In genomic region chr1:156727914-156728598, GRCh38 we compare ENCODE assay signal across 8 cellular contexts. TPM values are rescaled to one million over a fixed set of nuclear protein-coding genes. Genes with fewer than 3 reads are reported as not detected.
DNase-seq lines count a peak whose midpoint lies in the region; ATAC-seq and TF ChIP-seq lines count a peak whose summit lies in the region.

METTL25B (plus strand) TSS chr1:156728469; CDS start chr1:156729105, 636 bp downstream.

- TF ChIP-seq POLR2A in NB4 (IDR thresholded peaks at IDR 0.05; ENCODE audit: extremely low read depth, insufficient read length): peak; percentile 38
- no peak for TF ChIP-seq POLR2A in sigmoid colon (IDR thresholded peaks at IDR 0.05)

- H3K4me3 Mint-ChIP-seq in T-cell: no peak within 1 kb of the TSS

- intact Hi-C loops in sigmoid colon (cut with DNase I): loop anchor here (2.0 to 10.0 kb wide), 3 partner anchors 21 to 137 kb away; partner anchors contain the start of genes NTRK1 and PRCC

- H3K9me3 ChIP-seq in iPS DF 6.9 (ENCODE audit: control insufficient read depth, insufficient read depth, low read length): no peaks in the 10 kb centered on the region
- no peaks in the 10 kb centered on the region for H3K9me3 ChIP-seq in sigmoid colon

- CTCF ChIA-PET in T-cell (lab: Charles Lee): interaction anchor here (0.6 to 4.7 kb wide), 14 partner anchors 13 to 227 kb away, joined by 3 to 68 read pairs (median 6); partner anchors contain the start of genes HDGF (in 1 of the 2), MEF2D (in 1 of the 2), MRPL24 (in 1 of the 2) and NES (in 1 of the 2)

- no peaks in the 10 kb centered on the region for H3K9me3 Mint-ChIP-seq in T-cell

- TF ChIP-seq EP300 in sigmoid colon (IDR thresholded peaks at IDR 0.05): no peak

- H3K4me3 ChIP-seq in NB4 (ENCODE audit: low read depth, low read length) (peak within 1 kb of the TSS; percentile 100), astrocyte of the cerebellum (ENCODE audit: low read depth, low read length) (peak within 1 kb of the TSS; percentile 92), iPS DF 6.9 (ENCODE audit: low read length) (peak within 1 kb of the TSS; percentile 97), sigmoid colon (peak within 1 kb of the TSS; percentile 62 to 90 (median 72))

- H3K27me3 ChIP-seq in iPS DF 6.9 (ENCODE audit: control insufficient read depth, insufficient read depth, low read length) (no peaks in the 10 kb centered on the region), sigmoid colon (no peaks in the 10 kb centered on the region)

- peak within 1 kb of the TSS; percentile 86 to 94 for H3K27ac Mint-ChIP-seq in T-cell

- peak; percentile 93 for DNase-seq in NCI-H2227 (lab: John Stamatoyannopoulos, UW; ENCODE audit: unreplicated experiment)
- no peak for DNase-seq in NCI-H2227 treated with DMSO at 0.1 percent for 48 hours (lab: John Stamatoyannopoulos, UW)
- peak; percentile 87 for DNase-seq in NB4 (ENCODE audit: low read depth)
- peak in 18 of 34 experiments; percentile 48 to 69 (median 60) for DNase-seq in T-cell
- DNase-seq in astrocyte of the cerebellum (ENCODE audit: low read depth): peak; percentile 48
- no peak for DNase-seq in iPS DF 6.9 (ENCODE audit: low read depth, low spot score)
- DNase-seq in sigmoid colon: peak; percentile 91

- TF ChIP-seq CTCF in NB4 (IDR thresholded peaks at IDR 0.05; ENCODE audit: low read depth, low read length): no peak
- TF ChIP-seq CTCF in astrocyte of the cerebellum (IDR thresholded peaks at IDR 0.05; ENCODE audit: low read depth, low read length, missing control alignments): no peak
- TF ChIP-seq CTCF in sigmoid colon (IDR thresholded peaks at IDR 0.05): no peak

- H3K4me1 ChIP-seq in iPS DF 6.9 (ENCODE audit: control insufficient read depth, insufficient read depth, low read length) (peaks cover 5% of the 10 kb centered on the region; the same call in 1 of the 2 replicates), sigmoid colon (peaks cover 0 to 48% (median 46%) of the 10 kb centered on the region in 4 donors)

- peaks cover 23% of the 10 kb centered on the region for H3K36me3 Mint-ChIP-seq in T-cell

- H3K27me3 Mint-ChIP-seq in T-cell: no peaks in the 10 kb centered on the region

- H3K4me1 Mint-ChIP-seq in T-cell: peaks cover 23 to 32% (median 30%) of the 10 kb centered on the region in 3 donors

- in situ Hi-C loops in astrocyte of the cerebellum (cut with HindIII; ENCODE audit: low sequenced_read_pairs): no loop called here

- POLR2A ChIA-PET in T-cell (lab: Charles Lee): interaction anchor here (0.6 to 2.1 kb wide), 6 partner anchors 11 to 42 kb away, joined by 3 to 29 read pairs (median 7); partner anchors contain the start of genes MRPL24 (in 2 of the 2), HDGF (in 1 of the 2) and PRCC (in 1 of the 2)

- ATAC-seq in HG02571 (IDR thresholded peaks at IDR 0.05; ENCODE audit: unreplicated experiment) (peak; percentile 61), T-cell (replicated peaks in 1 of 4) (peak; percentile 64 to 71 (median 69))

- H3K36me3 ChIP-seq in iPS DF 6.9 (ENCODE audit: control insufficient read depth, insufficient read depth, low read length) (peaks cover 10% of the 10 kb centered on the region; the same call in 1 of the 2 replicates), sigmoid colon (peaks cover 15 to 41% (median 16%) of the 10 kb centered on the region in 4 donors)

- no peak within 1 kb of the TSS for H3K27ac ChIP-seq in iPS DF 6.9 (ENCODE audit: low read length)
- peak within 1 kb of the TSS; percentile 93 to 99 (median 96) for H3K27ac ChIP-seq in sigmoid colon

- WGBS in iPS DF 6.9 (ENCODE audit: insufficient coverage, insufficient read length): no CpG with 5 or more reads among the region's 46 CpGs
- 0 to 1% methylated on average over 46 of the region's 46 CpGs for WGBS in sigmoid colon, 2 donors

RNA-seq across cellular contexts. Expression of gene METTL25B, which starts in this region (rescaled TPM):
- total RNA-seq in T-cell: 10 to 100 TPM; 13.0 to 36.1 (median 32.3) TPM
- 10 to 100 TPM; 11.8 to 21.6 (median 13.7) TPM for total RNA-seq in sigmoid colon
- 10 to 100 TPM; 19.0 to 33.1 (median 22.8) TPM for polyA plus RNA-seq in sigmoid colon

Comparison
In these comparisons a context has a peak if more than half of its experiments do, and no peak if none do; other contexts are left out.
1. DNase-seq: peak in NCI-H2227 (single experiment), NB4 (single experiment), T-cell (18 of 34), astrocyte of the cerebellum (single experiment) and sigmoid colon (single experiment); none in NCI-H2227 treated with DMSO at 0.1 percent for 48 hours (single experiment) and iPS DF 6.9 (single experiment).
2. Peak in every context shown above with its lines, with median percentiles within 50 percentile points of each other: H3K4me3 ChIP-seq.